Comparison of ENCODE assay signal across 1 cellular context in genomic region chr7:99654626-99655025, GRCh38. TPM values are rescaled to one million over a fixed set of nuclear protein-coding genes. Genes with fewer than 3 reads are reported as not detected.
"Had no signal": no experiment of that assay in that cellular context is flagged by ENCODE, and none has a peak within 500 bp of the region (broad histone marks: within the 10 kb centered on the region; RNA-seq: fewer than 3 reads in every experiment).

No MANE protein-coding gene starts in this region.

RNA-seq across cellular contexts. Expression of gene CYP3A5, which starts 25.2 kb away (rescaled TPM):
- total RNA-seq: G401 had no signal

RNA-seq across cellular contexts. Expression of gene TMEM225B, which starts 56.6 kb away (rescaled TPM):
- total RNA-seq: G401 had no signal
